ENCODE assay signal across 20 cellular contexts in the genomic region with DNA sequence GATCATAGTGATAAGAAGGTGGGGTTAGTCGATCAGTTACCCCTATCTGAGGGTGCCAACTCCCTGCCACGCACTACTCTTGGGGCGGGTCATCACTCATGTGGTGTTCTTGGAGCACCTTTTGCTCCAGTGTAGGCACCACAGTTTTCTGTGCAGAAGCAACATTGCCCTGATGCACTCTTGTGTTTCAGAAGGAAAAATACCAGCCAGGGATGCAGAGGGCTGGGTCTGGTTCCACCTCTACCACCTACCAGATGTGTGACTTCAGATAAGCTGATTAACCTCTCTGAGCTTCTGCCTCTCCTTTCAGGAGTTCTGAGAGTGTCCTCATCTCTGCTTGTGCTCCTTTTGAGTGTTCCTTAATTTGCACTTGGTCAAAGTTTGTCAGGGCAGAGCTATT. TPM values are rescaled to one million over a fixed set of nuclear protein-coding genes. Genes with fewer than 3 reads are reported as not detected.
DNase-seq lines count a peak whose midpoint lies in the region; ATAC-seq and TF ChIP-seq lines count a peak whose summit lies in the region.
"Had no signal": no experiment of that assay in that cellular context is flagged by ENCODE, and none has a peak within 500 bp of the region (broad histone marks: within the 10 kb centered on the region; RNA-seq: fewer than 3 reads in every experiment).

No MANE protein-coding gene starts in this region.

- DNase-seq in activated CD8-positive, alpha-beta memory T cell treated with anti-CD3 and anti-CD28 coated beads, Interleukin-2, amount 50 U/mL, for 48 hours: peak; percentile 10
- no peak for DNase-seq in activated CD8-positive, alpha-beta memory T cell treated with anti-CD3 and anti-CD28 coated beads, Interleukin-2, amount 10 ng/mL, durations not matched to agents 7 days and 5 days
- DNase-seq in esophagus muscularis mucosa (ENCODE audit: extremely low spot score): peak; percentile 72
- DNase-seq in gastrocnemius medialis: no peak
- no peak for DNase-seq in endothelial cell (ENCODE audit: low spot score)
- no peak for DNase-seq in germinal center (ENCODE audit: low spot score)
- no peak for DNase-seq in NCI-H510A treated with DMSO at 0.1 percent for 48 hours (lab: John Stamatoyannopoulos, UW)
- no peak for DNase-seq in MV-4-11 (lab: John Stamatoyannopoulos, UW)
- DNase-seq: Caco-2; CD4-positive, CD25-positive, alpha-beta regulatory T cell; CD8-positive, alpha-beta T cell; DMS153; DND-41; GM23248; H7; HCEC 1CT had no signal

- H3K36me3 Mint-ChIP-seq in activated CD8-positive, alpha-beta memory T cell treated with anti-CD3 and anti-CD28 coated beads, Interleukin-2, amount 10 ng/mL, durations not matched to agents 7 days and 5 days: no peaks in the 10 kb centered on the region
- H3K36me3 Mint-ChIP-seq in endothelial cell (ENCODE audit: low read depth, unreplicated experiment): no peaks in the 10 kb centered on the region
- H3K36me3 Mint-ChIP-seq: CD4-positive, CD25-positive, alpha-beta regulatory T cell; CD8-positive, alpha-beta T cell had no signal

- no peaks in the 10 kb centered on the region for H3K27me3 ChIP-seq in esophagus muscularis mucosa
- H3K27me3 ChIP-seq in gastrocnemius medialis: no peaks in the 10 kb centered on the region
- H3K27me3 ChIP-seq: BLaER1 had no signal

- in situ Hi-C loops in gastrocnemius medialis (cut with MboI; ENCODE audit: low sequenced_read_pairs in 4 of 4): no loop called here

- H3K27ac ChIP-seq in esophagus muscularis mucosa (replicated peaks in 1 of 4) (no peak overlapping the region), gastrocnemius medialis (peak overlapping the region in 3 of 4 donors; percentile 62 to 77 (median 62))
- H3K27ac ChIP-seq: 22Rv1, BLaER1, C4-2B, GM23248 had no signal

- CTCF ChIA-PET in activated CD8-positive, alpha-beta memory T cell treated with anti-CD3 and anti-CD28 coated beads, Interleukin-2, amount 10 ng/mL, durations not matched to agents 7 days and 5 days (lab: Charles Lee): no interaction called here

- H3K4me1 ChIP-seq in esophagus muscularis mucosa (peaks cover 0 to 12% (median 9%) of the 10 kb centered on the region in 4 donors), gastrocnemius medialis (peaks cover 51 to 52% of the 10 kb centered on the region in 2 donors)

- H3K27me3 Mint-ChIP-seq in activated CD8-positive, alpha-beta memory T cell treated with anti-CD3 and anti-CD28 coated beads, Interleukin-2, amount 10 ng/mL, durations not matched to agents 7 days and 5 days: peaks cover 14% of the 10 kb centered on the region
- H3K27me3 Mint-ChIP-seq in endothelial cell (ENCODE audit: unreplicated experiment): peaks cover 4% of the 10 kb centered on the region

- H3K9me3 ChIP-seq in esophagus muscularis mucosa (no peaks in the 10 kb centered on the region), gastrocnemius medialis (no peaks in the 10 kb centered on the region)
- H3K9me3 ChIP-seq: BLaER1, Caco-2 had no signal

- no peak for TF ChIP-seq POLR2A in esophagus muscularis mucosa (IDR thresholded peaks at IDR 0.05; ENCODE audit: low read depth)
- no peak for TF ChIP-seq POLR2A in gastrocnemius medialis (IDR thresholded peaks at IDR 0.05)

- no peaks in the 10 kb centered on the region for H3K9me3 Mint-ChIP-seq in activated CD8-positive, alpha-beta memory T cell treated with anti-CD3 and anti-CD28 coated beads, Interleukin-2, amount 10 ng/mL, durations not matched to agents 7 days and 5 days (ENCODE audit: low read depth)
- no peaks in the 10 kb centered on the region for H3K9me3 Mint-ChIP-seq in endothelial cell (ENCODE audit: unreplicated experiment)
- H3K9me3 Mint-ChIP-seq: CD8-positive, alpha-beta T cell had no signal

- WGBS in esophagus muscularis mucosa: 93% methylated on average over 3 of the region's 3 CpGs

- no peak for TF ChIP-seq CTCF in esophagus muscularis mucosa (IDR thresholded peaks at IDR 0.05)
- TF ChIP-seq CTCF in gastrocnemius medialis (IDR thresholded peaks at IDR 0.05 in 4 of 5, conservative IDR thresholded peaks at IDR 0.05 in 1 of 5): no peak
- no peak for TF ChIP-seq CTCF in endothelial cell (IDR thresholded peaks at IDR 0.05; ENCODE audit: unreplicated experiment)

- no peak overlapping the region for H3K4me3 ChIP-seq in esophagus muscularis mucosa
- no peak overlapping the region for H3K4me3 ChIP-seq in gastrocnemius medialis
- H3K4me3 ChIP-seq: BLaER1, GM23248 had no signal

- ATAC-seq in activated CD8-positive, alpha-beta memory T cell treated with anti-CD3 and anti-CD28 coated beads, Interleukin-2, amount 10 ng/mL, durations not matched to agents 7 days and 5 days: no peak
- no peak for ATAC-seq in gastrocnemius medialis
- ATAC-seq: CD8-positive, alpha-beta T cell had no signal

- H3K36me3 ChIP-seq in esophagus muscularis mucosa: no peaks in the 10 kb centered on the region
- H3K36me3 ChIP-seq in gastrocnemius medialis: no peaks in the 10 kb centered on the region
- H3K36me3 ChIP-seq: BLaER1 had no signal

- no peaks in the 10 kb centered on the region for H3K4me1 Mint-ChIP-seq in activated CD8-positive, alpha-beta memory T cell treated with anti-CD3 and anti-CD28 coated beads, Interleukin-2, amount 10 ng/mL, durations not matched to agents 7 days and 5 days
- H3K4me1 Mint-ChIP-seq in endothelial cell (ENCODE audit: unreplicated experiment): no peaks in the 10 kb centered on the region
- H3K4me1 Mint-ChIP-seq: B cell; CD4-positive, CD25-positive, alpha-beta regulatory T cell had no signal

- no peak overlapping the region for H3K4me3 Mint-ChIP-seq in activated CD8-positive, alpha-beta memory T cell treated with anti-CD3 and anti-CD28 coated beads, Interleukin-2, amount 10 ng/mL, durations not matched to agents 7 days and 5 days
- H3K4me3 Mint-ChIP-seq in endothelial cell (ENCODE audit: unreplicated experiment): no peak overlapping the region
- H3K4me3 Mint-ChIP-seq: B cell; CD4-positive, CD25-positive, alpha-beta regulatory T cell; CD8-positive, alpha-beta T cell had no signal

- H3K27ac Mint-ChIP-seq in activated CD8-positive, alpha-beta memory T cell treated with anti-CD3 and anti-CD28 coated beads, Interleukin-2, amount 10 ng/mL, durations not matched to agents 7 days and 5 days: no peak overlapping the region
- no peak overlapping the region for H3K27ac Mint-ChIP-seq in endothelial cell (ENCODE audit: unreplicated experiment)
- H3K27ac Mint-ChIP-seq: B cell; CD4-positive, CD25-positive, alpha-beta regulatory T cell; CD8-positive, alpha-beta T cell had no signal

- no peak for TF ChIP-seq EP300 in esophagus muscularis mucosa (IDR thresholded peaks at IDR 0.05)

- intact Hi-C loops in esophagus muscularis mucosa (cut with DNase I): no loop called here
- intact Hi-C loops in gastrocnemius medialis (cut with DNase I; ENCODE audit: low total_unique reads): loop anchor here (10.0 kb wide), 2 partner anchors 111 to 309 kb away; partner anchors contain the start of gene TAPT1

RNA-seq across cellular contexts. Expression of gene PROM1, which starts 29.9 kb away (rescaled TPM):
- total RNA-seq in activated CD8-positive, alpha-beta memory T cell treated with anti-CD3 and anti-CD28 coated beads, Interleukin-2, amount 10 ng/mL, durations not matched to agents 7 days and 5 days: not detected
- total RNA-seq in esophagus muscularis mucosa (1 to 10 TPM; 3.3 to 4.6 (median 4.0) TPM), gastrocnemius medialis (1 to 10 TPM in 1 of 4 donors, under 1 TPM in 2, not detected in 1; 0.11 to 2.9 (median 0.58) TPM), endothelial cell (ENCODE audit: unreplicated experiment) (12.2 TPM)
- total RNA-seq: B cell; CD8-positive, alpha-beta T cell; GM23248 had no signal

Comparison
In these comparisons a context has a peak if more than half of its experiments do, and no peak if none do; other contexts are left out.
1. DNase-seq: peak in activated CD8-positive, alpha-beta memory T cell treated with anti-CD3 and anti-CD28 coated beads, Interleukin-2, amount 50 U/mL, for 48 hours (single experiment) and esophagus muscularis mucosa (single experiment); none in activated CD8-positive, alpha-beta memory T cell treated with anti-CD3 and anti-CD28 coated beads, Interleukin-2, amount 10 ng/mL, durations not matched to agents 7 days and 5 days (single experiment), gastrocnemius medialis (0 of 2), endothelial cell (single experiment), germinal center (single experiment), NCI-H510A treated with DMSO at 0.1 percent for 48 hours (single experiment) and MV-4-11 (single experiment).
2. H3K27ac ChIP-seq: peak in gastrocnemius medialis (3 of 4); none in esophagus muscularis mucosa (0 of 4).